In the genomic region with DNA sequence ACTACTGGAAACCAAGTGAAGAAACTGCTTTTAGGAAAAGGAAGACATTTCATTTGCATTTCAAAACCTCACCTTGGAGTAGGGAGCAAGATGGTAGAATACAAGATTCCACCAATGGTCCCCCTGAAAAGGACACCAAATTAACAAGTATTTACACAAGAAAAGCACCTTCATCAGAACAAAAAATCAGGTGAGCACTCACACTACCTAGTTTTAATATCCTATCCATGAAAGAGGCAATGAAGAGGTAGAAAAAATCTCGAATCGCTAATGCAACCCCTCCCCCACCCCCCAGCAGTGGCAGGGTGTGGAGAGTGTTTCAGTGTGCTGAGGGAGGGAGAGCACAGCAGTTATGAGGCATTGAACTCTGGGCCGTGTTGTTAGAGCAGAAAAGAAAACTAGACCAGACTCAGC, we compare ENCODE assay signal across 1 cellular context.
TF ChIP-seq lines count a peak whose summit lies in the region.

No MANE protein-coding gene starts in this region.

TF ChIP-seq in GM23338, 12 proteins besides CTCF, POLR2A, EP300 and RAD21 (continued from another document):
- TF ChIP-seq, protein P1, sequence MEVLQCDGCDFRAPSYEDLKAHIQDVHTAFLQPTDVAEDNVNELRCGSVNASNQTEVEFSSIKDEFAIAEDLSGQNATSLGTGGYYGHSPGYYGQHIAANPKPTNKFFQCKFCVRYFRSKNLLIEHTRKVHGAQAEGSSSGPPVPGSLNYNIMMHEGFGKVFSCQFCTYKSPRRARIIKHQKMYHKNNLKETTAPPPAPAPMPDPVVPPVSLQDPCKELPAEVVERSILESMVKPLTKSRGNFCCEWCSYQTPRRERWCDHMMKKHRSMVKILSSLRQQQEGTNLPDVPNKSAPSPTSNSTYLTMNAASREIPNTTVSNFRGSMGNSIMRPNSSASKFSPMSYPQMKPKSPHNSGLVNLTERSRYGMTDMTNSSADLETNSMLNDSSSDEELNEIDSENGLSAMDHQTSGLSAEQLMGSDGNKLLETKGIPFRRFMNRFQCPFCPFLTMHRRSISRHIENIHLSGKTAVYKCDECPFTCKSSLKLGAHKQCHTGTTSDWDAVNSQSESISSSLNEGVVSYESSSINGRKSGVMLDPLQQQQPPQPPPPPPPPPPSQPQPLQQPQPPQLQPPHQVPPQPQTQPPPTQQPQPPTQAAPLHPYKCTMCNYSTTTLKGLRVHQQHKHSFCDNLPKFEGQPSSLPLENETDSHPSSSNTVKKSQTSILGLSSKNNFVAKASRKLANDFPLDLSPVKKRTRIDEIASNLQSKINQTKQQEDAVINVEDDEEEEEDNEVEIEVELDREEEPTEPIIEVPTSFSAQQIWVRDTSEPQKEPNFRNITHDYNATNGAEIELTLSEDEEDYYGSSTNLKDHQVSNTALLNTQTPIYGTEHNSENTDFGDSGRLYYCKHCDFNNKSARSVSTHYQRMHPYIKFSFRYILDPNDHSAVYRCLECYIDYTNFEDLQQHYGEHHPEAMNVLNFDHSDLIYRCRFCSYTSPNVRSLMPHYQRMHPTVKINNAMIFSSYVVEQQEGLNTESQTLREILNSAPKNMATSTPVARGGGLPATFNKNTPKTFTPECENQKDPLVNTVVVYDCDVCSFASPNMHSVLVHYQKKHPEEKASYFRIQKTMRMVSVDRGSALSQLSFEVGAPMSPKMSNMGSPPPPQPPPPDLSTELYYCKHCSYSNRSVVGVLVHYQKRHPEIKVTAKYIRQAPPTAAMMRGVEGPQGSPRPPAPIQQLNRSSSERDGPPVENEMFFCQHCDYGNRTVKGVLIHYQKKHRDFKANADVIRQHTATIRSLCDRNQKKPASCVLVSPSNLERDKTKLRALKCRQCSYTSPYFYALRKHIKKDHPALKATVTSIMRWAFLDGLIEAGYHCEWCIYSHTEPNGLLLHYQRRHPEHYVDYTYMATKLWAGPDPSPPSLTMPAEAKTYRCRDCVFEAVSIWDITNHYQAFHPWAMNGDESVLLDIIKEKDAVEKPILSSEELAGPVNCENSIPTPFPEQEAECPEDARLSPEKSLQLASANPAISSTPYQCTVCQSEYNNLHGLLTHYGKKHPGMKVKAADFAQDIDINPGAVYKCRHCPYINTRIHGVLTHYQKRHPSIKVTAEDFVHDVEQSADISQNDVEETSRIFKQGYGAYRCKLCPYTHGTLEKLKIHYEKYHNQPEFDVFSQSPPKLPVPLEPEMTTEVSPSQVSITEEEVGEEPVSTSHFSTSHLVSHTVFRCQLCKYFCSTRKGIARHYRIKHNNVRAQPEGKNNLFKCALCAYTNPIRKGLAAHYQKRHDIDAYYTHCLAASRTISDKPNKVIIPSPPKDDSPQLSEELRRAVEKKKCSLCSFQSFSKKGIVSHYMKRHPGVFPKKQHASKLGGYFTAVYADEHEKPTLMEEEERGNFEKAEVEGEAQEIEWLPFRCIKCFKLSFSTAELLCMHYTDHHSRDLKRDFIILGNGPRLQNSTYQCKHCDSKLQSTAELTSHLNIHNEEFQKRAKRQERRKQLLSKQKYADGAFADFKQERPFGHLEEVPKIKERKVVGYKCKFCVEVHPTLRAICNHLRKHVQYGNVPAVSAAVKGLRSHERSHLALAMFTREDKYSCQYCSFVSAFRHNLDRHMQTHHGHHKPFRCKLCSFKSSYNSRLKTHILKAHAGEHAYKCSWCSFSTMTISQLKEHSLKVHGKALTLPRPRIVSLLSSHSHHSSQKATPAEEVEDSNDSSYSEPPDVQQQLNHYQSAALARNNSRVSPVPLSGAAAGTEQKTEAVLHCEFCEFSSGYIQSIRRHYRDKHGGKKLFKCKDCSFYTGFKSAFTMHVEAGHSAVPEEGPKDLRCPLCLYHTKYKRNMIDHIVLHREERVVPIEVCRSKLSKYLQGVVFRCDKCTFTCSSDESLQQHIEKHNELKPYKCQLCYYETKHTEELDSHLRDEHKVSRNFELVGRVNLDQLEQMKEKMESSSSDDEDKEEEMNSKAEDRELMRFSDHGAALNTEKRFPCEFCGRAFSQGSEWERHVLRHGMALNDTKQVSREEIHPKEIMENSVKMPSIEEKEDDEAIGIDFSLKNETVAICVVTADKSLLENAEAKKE (CRISPR knock-in tag; IDR thresholded peaks at IDR 0.05), result peak; percentile 96
- TF ChIP-seq CREB1 (CRISPR knock-in tag; IDR thresholded peaks at IDR 0.05; ENCODE audit: low read depth), result no peak; the same call in 1 of the 2 replicates
- no peak for TF ChIP-seq ZNF331 (CRISPR knock-in tag; IDR thresholded peaks at IDR 0.05; ENCODE audit: low read depth)
TF ChIP-seq in GM23338: peak in this region for 3.
